10 cellular contexts compared by ENCODE assay signal in the genomic region with DNA sequence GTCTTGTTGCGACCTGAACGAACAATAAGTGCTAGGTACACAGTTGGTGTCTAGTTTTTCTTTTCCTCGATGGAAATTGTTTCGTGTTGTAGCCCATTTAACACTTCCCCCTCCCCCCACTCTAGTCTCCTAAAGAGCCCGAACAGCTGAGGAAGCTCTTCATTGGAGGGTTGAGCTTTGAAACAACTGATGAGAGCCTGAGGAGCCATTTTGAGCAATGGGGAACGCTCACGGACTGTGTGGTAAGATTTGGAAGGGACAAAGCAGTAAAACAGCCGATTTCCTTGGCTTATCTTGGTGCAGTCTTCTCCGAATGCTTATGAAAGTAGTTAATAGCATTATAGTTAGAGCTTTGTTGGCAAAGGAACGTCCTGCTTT. TPM values are rescaled to one million over a fixed set of nuclear protein-coding genes. Genes with fewer than 3 reads are reported as not detected.
DNase-seq lines count a peak whose midpoint lies in the region; TF ChIP-seq lines count a peak whose summit lies in the region.
"Not testable (repeated sequence)": the region's sequence is repeated elsewhere in the genome, so short reads cannot be mapped to it uniquely, and the experiment has no call there.
"Had no signal": no experiment of that assay in that cellular context is flagged by ENCODE, and none has a peak within 500 bp of the region (broad histone marks: within the 10 kb centered on the region; RNA-seq: fewer than 3 reads in every experiment).

No MANE protein-coding gene starts in this region.

- not testable (repeated sequence) for H3K9me3 ChIP-seq in CD4-positive, alpha-beta memory T cell (ENCODE audit: control insufficient read depth in 1 of 2, low read length in 2 of 2); HUES6 (ENCODE audit: control insufficient read depth, insufficient read depth, low read depth, low read length); SJCRH30 (replicated peaks); prostate gland; tibial nerve

- H3K27ac Mint-ChIP-seq in CD4-positive, alpha-beta memory T cell, result not testable (repeated sequence)

- H3K27me3 Mint-ChIP-seq in CD4-positive, alpha-beta memory T cell, result not testable (repeated sequence)

- WGBS in lower leg skin, 2 donors, result 1% methylated on average over 10 of the region's 10 CpGs
- 0% methylated on average over 10 of the region's 10 CpGs for WGBS in prostate gland
- 0 to 2% methylated on average over 10 of the region's 10 CpGs for WGBS in tibial nerve, 2 donors

- not testable (repeated sequence) for TF ChIP-seq CTCF in foreskin fibroblast (IDR thresholded peaks at IDR 0.05; ENCODE audit: low read depth, low read length); lower leg skin (IDR thresholded peaks at IDR 0.05); prostate gland (IDR thresholded peaks at IDR 0.05); tibial nerve (IDR thresholded peaks at IDR 0.05)

- peak overlapping the region; percentile 92 for H3K27ac ChIP-seq in CD4-positive, alpha-beta memory T cell (ENCODE audit: low read depth, low read length)
- peak overlapping the region; percentile 99 for H3K27ac ChIP-seq in HUES6 (ENCODE audit: low read depth, low read length)
- peak overlapping the region; percentile 98 for H3K27ac ChIP-seq in SJCRH30
- H3K27ac ChIP-seq in caudate nucleus (ENCODE audit: low read depth, low read length), result peak overlapping the region; percentile 100
- H3K27ac ChIP-seq in prostate gland, result peak overlapping the region; percentile 92 to 93
- peak overlapping the region; percentile 89 to 97 (median 93) for H3K27ac ChIP-seq in tibial nerve

- H3K9ac ChIP-seq in HUES6 (ENCODE audit: low read length), result peak overlapping the region; percentile 99

- TF ChIP-seq EP300 in tibial nerve (IDR thresholded peaks at IDR 0.05), result not testable (repeated sequence)

- H3K4me1 ChIP-seq in CD4-positive, alpha-beta memory T cell (ENCODE audit: insufficient read depth, low read length), result peaks cover 81% of the 10 kb centered on the region
- H3K4me1 ChIP-seq in HUES6 (ENCODE audit: control insufficient read depth, insufficient read depth, low read length), result peaks cover 16% of the 10 kb centered on the region
- not testable (repeated sequence) for H3K4me1 ChIP-seq in SJCRH30; prostate gland (replicated peaks)
- H3K4me1 ChIP-seq in tibial nerve, result peaks cover 0 to 63% (median 45%) of the 10 kb centered on the region in 4 donors

- not testable (repeated sequence) for H3K4me3 Mint-ChIP-seq in CD4-positive, alpha-beta memory T cell

- not testable (repeated sequence) for DNase-seq in CD4-positive, alpha-beta memory T cell; SJCRH30; caudate nucleus (lab: John Stamatoyannopoulos, UW); foreskin fibroblast; lower leg skin (ENCODE audit: low spot score in 2 of 2); prostate gland (ENCODE audit: low spot score); tibial nerve (ENCODE audit: low spot score in 2 of 2)

- H3K36me3 ChIP-seq in CD4-positive, alpha-beta memory T cell (ENCODE audit: insufficient read depth, low read length), result peaks cover 41% of the 10 kb centered on the region
- H3K36me3 ChIP-seq in HUES6 (ENCODE audit: control insufficient read depth, insufficient read depth, low read length) (peaks cover 66% of the 10 kb centered on the region), SJCRH30 (peaks cover 69% of the 10 kb centered on the region), prostate gland (peaks cover 9 to 11% of the 10 kb centered on the region in 2 donors), tibial nerve (peaks cover 0 to 40% (median 10%) of the 10 kb centered on the region in 3 donors)

- POLR2A ChIA-PET in CD4-positive, alpha-beta memory T cell (lab: Charles Lee; ENCODE audit: partially characterized antibody), result interaction anchor here (0.7 to 3.1 kb wide), 13 partner anchors 9 to 217 kb away, joined by 3 to 69 read pairs (median 5); partner anchors contain the start of genes COPZ1, ITGA5, NCKAP1L and NFE2

- H3K9me3 Mint-ChIP-seq in CD4-positive, alpha-beta memory T cell, result not testable (repeated sequence)

- H3K27me3 ChIP-seq in CD4-positive, alpha-beta memory T cell (ENCODE audit: insufficient read depth, low read length); HUES6 (ENCODE audit: control insufficient read depth, insufficient read depth, low read length); SJCRH30; prostate gland (replicated peaks; ENCODE audit: insufficient read depth); tibial nerve: not testable (repeated sequence)

- H3K4me3 ChIP-seq in CD4-positive, alpha-beta memory T cell (ENCODE audit: low read length in 2 of 2), result peak overlapping the region; percentile 90 to 94
- peak overlapping the region; percentile 92 for H3K4me3 ChIP-seq in HUES6 (ENCODE audit: low read depth, low read length)
- H3K4me3 ChIP-seq in SJCRH30, result peak overlapping the region; percentile 82
- H3K4me3 ChIP-seq in foreskin fibroblast (ENCODE audit: low read depth in 1 of 2, low read length in 2 of 2), result peak overlapping the region; percentile 70 to 99
- peak overlapping the region; percentile 78 for H3K4me3 ChIP-seq in lower leg skin (ENCODE audit: low read depth, poor library complexity, severe bottlenecking)
- peak overlapping the region; percentile 72 to 77 for H3K4me3 ChIP-seq in prostate gland
- peak overlapping the region; percentile 58 to 79 (median 66) for H3K4me3 ChIP-seq in tibial nerve

- CTCF ChIA-PET in CD4-positive, alpha-beta memory T cell (lab: Charles Lee; ENCODE audit: partially characterized antibody), result interaction anchor here (1.0 to 4.0 kb wide), 5 partner anchors 12 to 76 kb away, joined by 3 to 25 read pairs (median 14); partner anchors contain the start of gene COPZ1

- peaks cover 7 to 54% (median 29%) of the 10 kb centered on the region in 4 donors for H3K4me1 Mint-ChIP-seq in CD4-positive, alpha-beta memory T cell

- peaks cover 0 to 18% of the 10 kb centered on the region in 2 donors for H3K36me3 Mint-ChIP-seq in CD4-positive, alpha-beta memory T cell

- intact Hi-C loops in CD4-positive, alpha-beta memory T cell (cut with micrococcal nuclease); lower leg skin (cut with DNase I; ENCODE audit: low total_unique reads): not testable (repeated sequence)
- intact Hi-C loops in prostate gland (cut with DNase I), result loop anchor here (5.0 kb wide), 3 partner anchors 34 to 76 kb away; partner anchors contain the start of gene COPZ1

- TF ChIP-seq POLR2A in lower leg skin (IDR thresholded peaks at IDR 0.05); tibial nerve (IDR thresholded peaks at IDR 0.05): not testable (repeated sequence)
- TF ChIP-seq POLR2A in prostate gland (IDR thresholded peaks at IDR 0.05), result peak; percentile 7

RNA-seq across cellular contexts. Expression of gene HNRNPA1, which starts 0.7 kb away (rescaled TPM):
- 1,000 to 10,000 TPM in 1 of 2 experiments, 100 to 1,000 TPM in 1; 986 to 1,061 TPM for total RNA-seq in CD4-positive, alpha-beta memory T cell
- polyA plus RNA-seq in CD4-positive, alpha-beta memory T cell, result 100 to 1,000 TPM; 756 to 958 TPM
- total RNA-seq in SJCRH30 (2014; rRNA removed; shearing (Covaris generic)), result 1,766 and 1,801 TPM in 2 replicates
- total RNA-seq in lower leg skin, result 100 to 1,000 TPM; 246 to 840 (median 399) TPM
- 100 to 1,000 TPM; 419 to 726 TPM for total RNA-seq in prostate gland
- 100 to 1,000 TPM; 450 to 769 (median 570) TPM for total RNA-seq in tibial nerve

RNA-seq across cellular contexts. Expression of gene CBX5, which starts 1.3 kb away (rescaled TPM):
- 10 to 100 TPM; 71.0 to 76.3 TPM for total RNA-seq in CD4-positive, alpha-beta memory T cell
- polyA plus RNA-seq in CD4-positive, alpha-beta memory T cell, result 10 to 100 TPM; 13.3 to 19.2 TPM
- 140 and 158 TPM in 2 replicates for total RNA-seq in SJCRH30 (2014; rRNA removed; shearing (Covaris generic))
- total RNA-seq in lower leg skin (10 to 100 TPM; 13.2 to 26.4 (median 20.4) TPM), prostate gland (10 to 100 TPM; 49.9 to 52.8 TPM), tibial nerve (10 to 100 TPM; 32.1 to 50.0 (median 42.4) TPM)

RNA-seq across cellular contexts. Expression of gene NFE2, which starts 19.6 kb away (rescaled TPM):
- not detected for total RNA-seq in CD4-positive, alpha-beta memory T cell
- polyA plus RNA-seq in CD4-positive, alpha-beta memory T cell, result under 1 TPM in 1 of 2 donors, not detected in 1; 0.25 TPM
- total RNA-seq in SJCRH30 (2014; rRNA removed; shearing (Covaris generic)), result not detected in 2 replicates
- 10 to 100 TPM in 2 of 4 donors, 1 to 10 TPM in 2; 2.5 to 18.6 (median 8.1) TPM for total RNA-seq in lower leg skin
- total RNA-seq in prostate gland, result 1 to 10 TPM in 1 of 2 donors, not detected in 1; 1.1 TPM
- total RNA-seq in tibial nerve, result not detected
- total RNA-seq: activated T-helper 17 cell treated with anti-CD3 and anti-CD28 coated beads, Interleukin-2, amount 50 U/mL, for 72 hours; esophagus mucosa had no signal

RNA-seq across cellular contexts. Expression of gene COPZ1, which starts 43.7 kb away (rescaled TPM):
- 10 to 100 TPM; 81.6 to 92.0 TPM for total RNA-seq in CD4-positive, alpha-beta memory T cell
- 100 to 1,000 TPM; 149 to 200 TPM for polyA plus RNA-seq in CD4-positive, alpha-beta memory T cell
- 113 and 117 TPM in 2 replicates for total RNA-seq in SJCRH30 (2014; rRNA removed; shearing (Covaris generic))
- total RNA-seq in lower leg skin, result 10 to 100 TPM; 55.6 to 86.5 (median 69.4) TPM
- total RNA-seq in prostate gland, result 100 to 1,000 TPM in 1 of 2 donors, 10 to 100 TPM in 1; 83.1 to 192 TPM
- 10 to 100 TPM; 38.0 to 52.0 (median 43.6) TPM for total RNA-seq in tibial nerve
